In genomic region chr2:85846411-85846810, GRCh38 we compare ENCODE assay signal across 14 cellular contexts. TPM values are rescaled to one million over a fixed set of nuclear protein-coding genes. Genes with fewer than 3 reads are reported as not detected.
DNase-seq lines count a peak whose midpoint lies in the region; ATAC-seq and TF ChIP-seq lines count a peak whose summit lies in the region.
"Had no signal": no experiment of that assay in that cellular context is flagged by ENCODE, and none has a peak within 500 bp of the region (broad histone marks: within the 10 kb centered on the region; RNA-seq: fewer than 3 reads in every experiment).

No MANE protein-coding gene starts in this region.

- no peak for TF ChIP-seq CTCF in fibroblast of mammary gland (conservative IDR thresholded peaks at IDR 0.05; ENCODE audit: control insufficient read depth, insufficient read depth, low read depth, low read length)

- H3K4me3 ChIP-seq in fibroblast of mammary gland (ENCODE audit: control insufficient read depth, low read depth, low read length) (no peak overlapping the region), skeletal muscle satellite cell (ENCODE audit: low read length) (no peak overlapping the region)
- H3K4me3 ChIP-seq: body of pancreas, heart right ventricle, SJCRH30 had no signal

- H3K36me3 ChIP-seq in skeletal muscle satellite cell (ENCODE audit: insufficient read depth, low read length): no peaks in the 10 kb centered on the region

- peak overlapping the region; percentile 0 for H3K4me2 ChIP-seq in skeletal muscle satellite cell (ENCODE audit: low read length)

- H3K9me3 ChIP-seq in skeletal muscle satellite cell (replicated peaks; ENCODE audit: low read length): no peaks in the 10 kb centered on the region
- H3K9me3 ChIP-seq: body of pancreas, SJCRH30 had no signal

- ATAC-seq in GM18520 (IDR thresholded peaks at IDR 0.05; ENCODE audit: unreplicated experiment) (no peak), HG03159 (IDR thresholded peaks at IDR 0.05; ENCODE audit: unreplicated experiment) (no peak)
- ATAC-seq: body of pancreas, heart right ventricle had no signal

- H3K27me3 ChIP-seq in skeletal muscle satellite cell (ENCODE audit: control insufficient read depth, insufficient read depth, low read length): no peaks in the 10 kb centered on the region
- H3K27me3 ChIP-seq: body of pancreas, heart right ventricle, SJCRH30 had no signal

- peaks cover 16% of the 10 kb centered on the region for H3K4me1 ChIP-seq in skeletal muscle satellite cell (ENCODE audit: control insufficient read depth, insufficient read depth, low read length)
- H3K4me1 ChIP-seq: body of pancreas, SJCRH30 had no signal

- H3K9ac ChIP-seq in skeletal muscle satellite cell (ENCODE audit: low read depth, low read length): no peak overlapping the region

- DNase-seq in GM03348 (ENCODE audit: low spot score): peak; percentile 61
- peak; percentile 22 for DNase-seq in T1000 (lab: John Stamatoyannopoulos, UW)
- DNase-seq in fibroblast of mammary gland (ENCODE audit: low read depth): peak; percentile 64
- no peak for DNase-seq in COLO829 (ENCODE audit: low spot score)
- DNase-seq: activated CD4-positive, alpha-beta T cell treated with anti-CD3 and anti-CD28 coated beads, Interleukin-2, amount 50 U/mL, for 48 hours; body of pancreas; heart right ventricle; NCI-H226; retina; SJCRH30; stimulated activated CD4-positive, alpha-beta T cell treated with anti-CD3 and anti-CD28 coated beads, Interleukin-2, amount 100 ng/mL, for 24 hours had no signal

RNA-seq across cellular contexts. Expression of gene ST3GAL5, which starts 42.4 kb away (rescaled TPM):
- 5.6 and 6.6 TPM in 2 replicates for total RNA-seq in skeletal muscle satellite cell (2012; rRNA removed)
